ENCODE assay signal across 13 cellular contexts in genomic region chr11:12242926-12243325, GRCh38.
A peak's percentile ranks its signal among the peaks of the same experiment; 100 is the strongest.
DNase-seq lines count a peak whose midpoint lies in the region; ATAC-seq and TF ChIP-seq lines count a peak whose summit lies in the region.
"Had no signal": no experiment of that assay in that cellular context is flagged by ENCODE, and none has a peak within 500 bp of the region (broad histone marks: within the 10 kb centered on the region; RNA-seq: fewer than 3 reads in every experiment).

No MANE protein-coding gene starts in this region.

- H3K36me3 ChIP-seq in stomach smooth muscle (ENCODE audit: control insufficient read depth in 2 of 2, insufficient read depth in 2 of 2, low read length in 2 of 2) = peaks cover 20 to 43% of the 10 kb centered on the region in 2 donors

- TF ChIP-seq CTCF in activated CD8-positive, alpha-beta T cell treated with anti-CD3 and anti-CD28 coated beads for 36 hours (IDR thresholded peaks at IDR 0.05) = no peak
- no peak for TF ChIP-seq CTCF in osteocyte (IDR thresholded peaks at IDR 0.05)

- no peaks in the 10 kb centered on the region for H3K27me3 ChIP-seq in stomach smooth muscle (ENCODE audit: control insufficient read depth in 1 of 2, insufficient read depth in 2 of 2, low read length in 2 of 2)
- H3K27me3 ChIP-seq: tibial nerve had no signal

- peaks cover 26% of the 10 kb centered on the region for H3K4me1 Mint-ChIP-seq in activated T-cell treated with anti-CD3 and anti-CD28 coated beads, Interleukin-2, amount 50 U/mL, for 24 hours (ENCODE audit: low read depth)
- H3K4me1 Mint-ChIP-seq in activated CD8-positive, alpha-beta T cell treated with anti-CD3 and anti-CD28 coated beads for 36 hours (ENCODE audit: low read depth) = peaks cover 22% of the 10 kb centered on the region
- peaks cover 37% of the 10 kb centered on the region for H3K4me1 Mint-ChIP-seq in dendritic cell treated with granulocyte-macrophage colony-stimulating factor and Interleukin-4, amounts not matched to agents 40 ng/mL and 50 ng/mL, for 4 days (ENCODE audit: low read depth)
- H3K4me1 Mint-ChIP-seq in osteocyte (ENCODE audit: unreplicated experiment) = peaks cover 5% of the 10 kb centered on the region

- H3K4me1 ChIP-seq in stomach smooth muscle (ENCODE audit: control insufficient read depth, insufficient read depth, low read length) = peaks cover 90% of the 10 kb centered on the region

- H3K27ac Mint-ChIP-seq in activated T-cell treated with anti-CD3 and anti-CD28 coated beads, Interleukin-2, amount 50 U/mL, for 24 hours = peak overlapping the region; percentile 54
- peak overlapping the region; percentile 74 for H3K27ac Mint-ChIP-seq in activated CD8-positive, alpha-beta T cell treated with anti-CD3 and anti-CD28 coated beads for 36 hours
- peak overlapping the region; percentile 43 for H3K27ac Mint-ChIP-seq in dendritic cell treated with granulocyte-macrophage colony-stimulating factor and Interleukin-4, amounts not matched to agents 40 ng/mL and 50 ng/mL, for 4 days
- no peak overlapping the region for H3K27ac Mint-ChIP-seq in osteocyte (ENCODE audit: unreplicated experiment)

- H3K36me3 Mint-ChIP-seq in activated T-cell treated with anti-CD3 and anti-CD28 coated beads, Interleukin-2, amount 50 U/mL, for 24 hours (ENCODE audit: low read depth) = peaks cover 87% of the 10 kb centered on the region
- peaks cover 26% of the 10 kb centered on the region for H3K36me3 Mint-ChIP-seq in activated CD8-positive, alpha-beta T cell treated with anti-CD3 and anti-CD28 coated beads for 36 hours (ENCODE audit: low read depth)
- peaks cover 90% of the 10 kb centered on the region for H3K36me3 Mint-ChIP-seq in dendritic cell treated with granulocyte-macrophage colony-stimulating factor and Interleukin-4, amounts not matched to agents 40 ng/mL and 50 ng/mL, for 4 days (ENCODE audit: low read depth)
- peaks cover 6% of the 10 kb centered on the region for H3K36me3 Mint-ChIP-seq in osteocyte (ENCODE audit: unreplicated experiment)

- intact Hi-C loops in activated CD8-positive, alpha-beta T cell treated with anti-CD3 and anti-CD28 coated beads for 36 hours (cut with micrococcal nuclease) = no loop called here
- intact Hi-C loops in dendritic cell treated with granulocyte-macrophage colony-stimulating factor and Interleukin-4, amounts not matched to agents 40 ng/mL and 50 ng/mL, for 4 days (cut with micrococcal nuclease) = no loop called here

- no peak overlapping the region for H3K4me3 ChIP-seq in stomach smooth muscle (ENCODE audit: low read length in 2 of 2)
- H3K4me3 ChIP-seq: psoas muscle, tibial nerve had no signal

- no peak overlapping the region for H3K4me3 Mint-ChIP-seq in activated T-cell treated with anti-CD3 and anti-CD28 coated beads, Interleukin-2, amount 50 U/mL, for 24 hours
- no peak overlapping the region for H3K4me3 Mint-ChIP-seq in activated CD8-positive, alpha-beta T cell treated with anti-CD3 and anti-CD28 coated beads for 36 hours
- no peak overlapping the region for H3K4me3 Mint-ChIP-seq in dendritic cell treated with granulocyte-macrophage colony-stimulating factor and Interleukin-4, amounts not matched to agents 40 ng/mL and 50 ng/mL, for 4 days
- H3K4me3 Mint-ChIP-seq in osteocyte (ENCODE audit: unreplicated experiment) = no peak overlapping the region

- no peaks in the 10 kb centered on the region for H3K9me3 Mint-ChIP-seq in activated T-cell treated with anti-CD3 and anti-CD28 coated beads, Interleukin-2, amount 50 U/mL, for 24 hours
- no peaks in the 10 kb centered on the region for H3K9me3 Mint-ChIP-seq in activated CD8-positive, alpha-beta T cell treated with anti-CD3 and anti-CD28 coated beads for 36 hours
- no peaks in the 10 kb centered on the region for H3K9me3 Mint-ChIP-seq in dendritic cell treated with granulocyte-macrophage colony-stimulating factor and Interleukin-4, amounts not matched to agents 40 ng/mL and 50 ng/mL, for 4 days
- no peaks in the 10 kb centered on the region for H3K9me3 Mint-ChIP-seq in osteocyte (ENCODE audit: unreplicated experiment)
- H3K9me3 Mint-ChIP-seq: activated T-cell treated with anti-CD3 and anti-CD28 coated beads, Interleukin-2, amount 50 U/mL, for 4 hours had no signal

- no peak for DNase-seq in activated T-cell treated with anti-CD3 and anti-CD28 coated beads, Interleukin-2, amount 50 U/mL, for 24 hours
- DNase-seq in activated T-cell treated with anti-CD3 and anti-CD28 coated beads, Interleukin-2, amount 50 U/mL, for 48 hours = no peak
- no peak for DNase-seq in activated CD8-positive, alpha-beta T cell treated with anti-CD3 and anti-CD28 coated beads for 36 hours
- DNase-seq in NCI-H226 (no peak), osteocyte (ENCODE audit: extremely low spot score, unreplicated experiment) (no peak)
- DNase-seq: activated CD4-positive, CD25-positive, alpha-beta regulatory T cell; activated T-cell treated with anti-CD3 and anti-CD28 coated beads, Interleukin-2, amount 50 U/mL, for 4 hours; effector memory CD4-positive, alpha-beta T cell; psoas muscle had no signal

- H3K27ac ChIP-seq in stomach smooth muscle (ENCODE audit: low read length) = peak overlapping the region; percentile 67
- H3K27ac ChIP-seq: psoas muscle had no signal

- CTCF ChIA-PET in activated CD8-positive, alpha-beta T cell treated with anti-CD3 and anti-CD28 coated beads for 36 hours (lab: Charles Lee) = interaction anchor here (0.9 to 1.8 kb wide), 7 partner anchors 20 to 199 kb away, joined by 3 to 6 read pairs (median 4); no protein-coding TSS in a partner anchor

- no peak for ATAC-seq in activated CD8-positive, alpha-beta T cell treated with anti-CD3 and anti-CD28 coated beads for 36 hours
- ATAC-seq in GM19467 (IDR thresholded peaks at IDR 0.05; ENCODE audit: unreplicated experiment) = no peak

- POLR2A ChIA-PET in activated CD8-positive, alpha-beta T cell treated with anti-CD3 and anti-CD28 coated beads for 36 hours (lab: Charles Lee) = interaction anchor here (1.3 to 2.0 kb wide), 3 partner anchors 18 to 47 kb away, joined by 3 to 7 read pairs (median 4); no protein-coding TSS in a partner anchor

- H3K27me3 Mint-ChIP-seq in activated T-cell treated with anti-CD3 and anti-CD28 coated beads, Interleukin-2, amount 50 U/mL, for 24 hours = no peaks in the 10 kb centered on the region
- no peaks in the 10 kb centered on the region for H3K27me3 Mint-ChIP-seq in activated CD8-positive, alpha-beta T cell treated with anti-CD3 and anti-CD28 coated beads for 36 hours
- H3K27me3 Mint-ChIP-seq in dendritic cell treated with granulocyte-macrophage colony-stimulating factor and Interleukin-4, amounts not matched to agents 40 ng/mL and 50 ng/mL, for 4 days = no peaks in the 10 kb centered on the region
- H3K27me3 Mint-ChIP-seq in osteocyte (ENCODE audit: unreplicated experiment) = no peaks in the 10 kb centered on the region

- no peak overlapping the region for H3K9ac ChIP-seq in stomach smooth muscle (ENCODE audit: low read length in 2 of 2)

- H3K9me3 ChIP-seq in stomach smooth muscle (ENCODE audit: control insufficient read depth in 2 of 2, low read length in 2 of 2) = no peaks in the 10 kb centered on the region
- H3K9me3 ChIP-seq: psoas muscle, tibial nerve had no signal
